ENCODE assay signal across 17 cellular contexts in genomic region chr19:44588753-44589112, GRCh38. TPM values are rescaled to one million over a fixed set of nuclear protein-coding genes. Genes with fewer than 3 reads are reported as not detected.
DNase-seq lines count a peak whose midpoint lies in the region; ATAC-seq and TF ChIP-seq lines count a peak whose summit lies in the region.
"Had no signal": no experiment of that assay in that cellular context is flagged by ENCODE, and none has a peak within 500 bp of the region (broad histone marks: within the 10 kb centered on the region; RNA-seq: fewer than 3 reads in every experiment).

No MANE protein-coding gene starts in this region.

- no peaks in the 10 kb centered on the region for H3K9me3 Mint-ChIP-seq in natural killer cell treated with Interleukin-12 subunit alpha and Interleukin-12 subunit beta and Interleukin-15 and Interleukin-18, amount 100 ng/mL, for 72 hours
- H3K9me3 Mint-ChIP-seq in natural killer cell, result peaks cover 0 to 6% of the 10 kb centered on the region in 2 donors

- H3K4me2 ChIP-seq in hepatocyte, result peak overlapping the region; percentile 40

- H3K36me3 Mint-ChIP-seq in natural killer cell treated with Interleukin-12 subunit alpha and Interleukin-12 subunit beta and Interleukin-15 and Interleukin-18, amount 100 ng/mL, for 72 hours, result peaks cover 9% of the 10 kb centered on the region
- no peaks in the 10 kb centered on the region for H3K36me3 Mint-ChIP-seq in natural killer cell
- H3K36me3 Mint-ChIP-seq: mesothelial cell of epicardium had no signal

- H3K27me3 ChIP-seq in RWPE2 (ENCODE audit: insufficient read depth, poor library complexity, severe bottlenecking) (no peaks in the 10 kb centered on the region), hepatocyte (no peaks in the 10 kb centered on the region)
- H3K27me3 ChIP-seq: tibial artery had no signal

- peaks cover 23% of the 10 kb centered on the region for H3K4me1 ChIP-seq in RWPE2 (ENCODE audit: insufficient read depth, poor library complexity, severe bottlenecking)
- peaks cover 21% of the 10 kb centered on the region for H3K4me1 ChIP-seq in hepatocyte (ENCODE audit: insufficient read depth)
- H3K4me1 ChIP-seq: parathyroid adenoma had no signal

- H3K4me3 Mint-ChIP-seq in natural killer cell treated with Interleukin-12 subunit alpha and Interleukin-12 subunit beta and Interleukin-15 and Interleukin-18, amount 100 ng/mL, for 72 hours, result peak overlapping the region; percentile 8
- no peak overlapping the region for H3K4me3 Mint-ChIP-seq in natural killer cell
- H3K4me3 Mint-ChIP-seq: activated T-helper 17 cell treated with anti-CD3 and anti-CD28 coated beads, Interleukin-2, amount 50 U/mL, for 72 hours; mesothelial cell of epicardium had no signal

- TF ChIP-seq CTCF in natural killer cell (IDR thresholded peaks at IDR 0.05) (no peak), RWPE2 (IDR thresholded peaks at IDR 0.05; ENCODE audit: poor library complexity, severe bottlenecking) (no peak), hepatocyte (IDR thresholded peaks at IDR 0.05; ENCODE audit: poor library complexity) (no peak)

- no peak for ATAC-seq in natural killer cell treated with Interleukin-12 subunit alpha and Interleukin-12 subunit beta and Interleukin-15 and Interleukin-18, amount 100 ng/mL, for 72 hours
- ATAC-seq in natural killer cell (no peak), RWPE2 (ENCODE audit: low read depth) (peak; percentile 35; the same call in 2 of the 3 replicates), HG03521 (IDR thresholded peaks at IDR 0.05; ENCODE audit: unreplicated experiment) (no peak), left colon (no peak), GM18907 (IDR thresholded peaks at IDR 0.05; ENCODE audit: unreplicated experiment) (no peak)

- peaks cover 18 to 21% of the 10 kb centered on the region in 2 donors for H3K4me1 Mint-ChIP-seq in natural killer cell treated with Interleukin-12 subunit alpha and Interleukin-12 subunit beta and Interleukin-15 and Interleukin-18, amount 100 ng/mL, for 72 hours (ENCODE audit: low read depth in 2 of 2)
- H3K4me1 Mint-ChIP-seq in natural killer cell, result peaks cover 18 to 19% of the 10 kb centered on the region in 2 donors
- H3K4me1 Mint-ChIP-seq: activated T-helper 17 cell treated with anti-CD3 and anti-CD28 coated beads, Interleukin-2, amount 50 U/mL, for 72 hours had no signal

- H3K79me2 ChIP-seq in hepatocyte, result no peaks in the 10 kb centered on the region
- H3K79me2 ChIP-seq: parathyroid adenoma had no signal

- H3K27ac ChIP-seq in RWPE2 (ENCODE audit: poor library complexity, severe bottlenecking) (peak overlapping the region; percentile 77), hepatocyte (peak overlapping the region; percentile 91)
- H3K27ac ChIP-seq: parathyroid adenoma, tibial artery had no signal

- H3K27me3 Mint-ChIP-seq in natural killer cell treated with Interleukin-12 subunit alpha and Interleukin-12 subunit beta and Interleukin-15 and Interleukin-18, amount 100 ng/mL, for 72 hours, result peaks cover under 1 to 19% of the 10 kb centered on the region in 2 donors
- H3K27me3 Mint-ChIP-seq in natural killer cell (ENCODE audit: low read depth in 2 of 2), result peaks cover 0 to 2% of the 10 kb centered on the region in 2 donors

- no peaks in the 10 kb centered on the region for H3K36me3 ChIP-seq in RWPE2 (ENCODE audit: low read depth)
- no peaks in the 10 kb centered on the region for H3K36me3 ChIP-seq in hepatocyte (replicated peaks; ENCODE audit: insufficient read depth, low read depth)
- H3K36me3 ChIP-seq: tibial artery had no signal

- H3K9me2 ChIP-seq in hepatocyte (replicated peaks; ENCODE audit: insufficient read depth), result no peaks in the 10 kb centered on the region

- H4K20me1 ChIP-seq in hepatocyte (ENCODE audit: insufficient read depth, poor library complexity, severe bottlenecking), result no peaks in the 10 kb centered on the region

- intact Hi-C loops in natural killer cell (cut with micrococcal nuclease) (no loop called here), left colon (cut with DNase I, micrococcal nuclease) (no loop called here)

- H3K4me3 ChIP-seq in RWPE2 (ENCODE audit: severe bottlenecking) (no peak overlapping the region), hepatocyte (no peak overlapping the region)
- H3K4me3 ChIP-seq: tibial artery had no signal

- DNase-seq in natural killer cell treated with Interleukin-12 subunit alpha and Interleukin-12 subunit beta and Interleukin-15 and Interleukin-18, amount 100 ng/mL, for 72 hours (ENCODE audit: low spot score), result no peak
- DNase-seq in natural killer cell, result no peak
- no peak for DNase-seq in RWPE2 (ENCODE audit: low spot score)
- DNase-seq in hepatocyte (ENCODE audit: low spot score), result peak; percentile 49
- no peak for DNase-seq in SIG-M5 (lab: John Stamatoyannopoulos, UW)
- no peak for DNase-seq in left colon
- DNase-seq: NCI-H1092 treated with DMSO at 0.1 percent for 48 hours, tibial artery had no signal

- WGBS in hepatocyte (ENCODE audit: low lambda C conversion rate, missing lambda C conversion rate), result 62% methylated on average over 3 of the region's 3 CpGs

- H3K27ac Mint-ChIP-seq in natural killer cell treated with Interleukin-12 subunit alpha and Interleukin-12 subunit beta and Interleukin-15 and Interleukin-18, amount 100 ng/mL, for 72 hours, result peak overlapping the region in 1 of 2 donors; percentile 93
- no peak overlapping the region for H3K27ac Mint-ChIP-seq in natural killer cell
- H3K27ac Mint-ChIP-seq: mesothelial cell of epicardium had no signal

- H3K9me3 ChIP-seq in RWPE2 (ENCODE audit: severe bottlenecking) (no peaks in the 10 kb centered on the region), hepatocyte (ENCODE audit: low read depth) (no peaks in the 10 kb centered on the region)
- H3K9me3 ChIP-seq: tibial artery had no signal

- H2AFZ ChIP-seq in hepatocyte, result no peak overlapping the region
- H2AFZ ChIP-seq: parathyroid adenoma had no signal

RNA-seq across cellular contexts. Expression of gene IGSF23, which starts 24.6 kb away (rescaled TPM):
- total RNA-seq in natural killer cell treated with Interleukin-12 subunit alpha and Interleukin-12 subunit beta and Interleukin-15 and Interleukin-18, amount 100 ng/mL, for 72 hours, result not detected
- total RNA-seq in natural killer cell (not detected), hepatocyte (2.1 TPM in 2 replicates), left colon (not detected)
- polyA plus RNA-seq in hepatocyte, result 0.21 and 3.8 TPM in 2 replicates
- total RNA-seq: activated T-helper 17 cell treated with anti-CD3 and anti-CD28 coated beads, Interleukin-2, amount 50 U/mL, for 72 hours; mesothelial cell of epicardium; T-helper 1 cell treated with Interleukin-12 subunit alpha and Interleukin-12 subunit beta and Interleukin-4 antibody, amounts not matched to agents 30 ng/mL and 1 ng/mL, for 36 hours had no signal

RNA-seq across cellular contexts. Expression of gene PVR, which starts 55.0 kb away (rescaled TPM):
- total RNA-seq in natural killer cell treated with Interleukin-12 subunit alpha and Interleukin-12 subunit beta and Interleukin-15 and Interleukin-18, amount 100 ng/mL, for 72 hours, result 10 to 100 TPM; 11.7 to 20.3 TPM
- total RNA-seq in natural killer cell (10 to 100 TPM in 1 of 3 donors, 1 to 10 TPM in 2; 6.6 to 12.6 (median 7.9) TPM), hepatocyte (123 and 124 TPM in 2 replicates), left colon (10 to 100 TPM; 31.0 to 35.7 TPM)
- polyA plus RNA-seq in hepatocyte, result 76.4 and 85.6 TPM in 2 replicates

RNA-seq across cellular contexts. Expression of gene CEACAM20, which starts 59.3 kb away (rescaled TPM):
- total RNA-seq in natural killer cell treated with Interleukin-12 subunit alpha and Interleukin-12 subunit beta and Interleukin-15 and Interleukin-18, amount 100 ng/mL, for 72 hours, result not detected
- total RNA-seq in natural killer cell, result not detected
- total RNA-seq in hepatocyte, result 1.5 and 1.6 TPM in 2 replicates
- 0.24 and 0.39 TPM in 2 replicates for polyA plus RNA-seq in hepatocyte
- under 1 TPM; 0.15 to 0.42 TPM for total RNA-seq in left colon
- total RNA-seq: activated T-helper 17 cell treated with anti-CD3 and anti-CD28 coated beads, Interleukin-2, amount 50 U/mL, for 72 hours; fibroblast of villous mesenchyme; HepG2; mesothelial cell of epicardium; T-helper 1 cell treated with Interleukin-12 subunit alpha and Interleukin-12 subunit beta and Interleukin-4 antibody, amounts not matched to agents 30 ng/mL and 1 ng/mL, for 36 hours had no signal
- polyA plus RNA-seq: BJ had no signal
